20 cellular contexts compared by ENCODE assay signal in genomic region chr12:109741286-109741969, GRCh38. TPM values are rescaled to one million over a fixed set of nuclear protein-coding genes. Genes with fewer than 3 reads are reported as not detected.
DNase-seq lines count a peak whose midpoint lies in the region; ATAC-seq and TF ChIP-seq lines count a peak whose summit lies in the region.
"Had no signal": no experiment of that assay in that cellular context is flagged by ENCODE, and none has a peak within 500 bp of the region (broad histone marks: within the 10 kb centered on the region; RNA-seq: fewer than 3 reads in every experiment).

No MANE protein-coding gene starts in this region.

- ATAC-seq in activated naive CD8-positive, alpha-beta T cell treated with anti-CD3 and anti-CD28 coated beads, Interleukin-2, amount 10 ng/mL, durations not matched to agents 7 days and 5 days (ENCODE audit: low read depth) = no peak
- ATAC-seq in activated naive CD8-positive, alpha-beta T cell treated with anti-CD3 and anti-CD28 coated beads, Interleukin-2, amount 50 U/mL, for 24 hours = no peak
- ATAC-seq: natural killer cell, PC-3 had no signal

- TF ChIP-seq CTCF in tibial artery (IDR thresholded peaks at IDR 0.05) = no peak

- no peak overlapping the region for H3K27ac ChIP-seq in tibial artery
- H3K27ac ChIP-seq: heart right ventricle, SJSA1, thyroid gland had no signal

- H3K9me3 Mint-ChIP-seq in activated naive CD8-positive, alpha-beta T cell treated with anti-CD3 and anti-CD28 coated beads, Interleukin-2, amount 10 ng/mL, durations not matched to agents 7 days and 5 days = no peaks in the 10 kb centered on the region
- no peaks in the 10 kb centered on the region for H3K9me3 Mint-ChIP-seq in activated naive CD8-positive, alpha-beta T cell treated with anti-CD3 and anti-CD28 coated beads, Interleukin-2, amount 50 U/mL, for 24 hours
- H3K9me3 Mint-ChIP-seq: activated B cell treated with CpG ODN at 0.5 μM for 24 hours; CD4-positive, alpha-beta T cell; memory B cell; natural killer cell had no signal

- no peaks in the 10 kb centered on the region for H3K36me3 ChIP-seq in tibial artery
- H3K36me3 ChIP-seq: heart right ventricle, SJSA1, thyroid gland had no signal

- H3K4me3 ChIP-seq in tibial artery = no peak overlapping the region
- H3K4me3 ChIP-seq: heart right ventricle, SJSA1, thyroid gland had no signal

- peaks cover 9% of the 10 kb centered on the region for H3K27me3 Mint-ChIP-seq in activated naive CD8-positive, alpha-beta T cell treated with anti-CD3 and anti-CD28 coated beads, Interleukin-2, amount 10 ng/mL, durations not matched to agents 7 days and 5 days
- peaks cover 5% of the 10 kb centered on the region for H3K27me3 Mint-ChIP-seq in activated naive CD8-positive, alpha-beta T cell treated with anti-CD3 and anti-CD28 coated beads, Interleukin-2, amount 50 U/mL, for 24 hours

- no peaks in the 10 kb centered on the region for H3K9me3 ChIP-seq in tibial artery
- H3K9me3 ChIP-seq: heart right ventricle, SJSA1, thyroid gland had no signal

- in situ Hi-C loops in ACHN (cut with HindIII; ENCODE audit: low pct_ligation_motif_present, low pct_unique_long_range_greater_than_20kb, low sequenced_read_pairs) = no loop called here

- intact Hi-C loops in cardiac septum (cut with DNase I) = no loop called here
- intact Hi-C loops in tibial artery (cut with DNase I; ENCODE audit: low total_unique reads) = no loop called here

- no peak overlapping the region for H3K4me3 Mint-ChIP-seq in activated naive CD8-positive, alpha-beta T cell treated with anti-CD3 and anti-CD28 coated beads, Interleukin-2, amount 10 ng/mL, durations not matched to agents 7 days and 5 days
- no peak overlapping the region for H3K4me3 Mint-ChIP-seq in activated naive CD8-positive, alpha-beta T cell treated with anti-CD3 and anti-CD28 coated beads, Interleukin-2, amount 50 U/mL, for 24 hours
- H3K4me3 Mint-ChIP-seq: activated B cell treated with CpG ODN at 0.5 μM for 24 hours; CD4-positive, alpha-beta T cell; memory B cell; natural killer cell had no signal

- H3K27me3 ChIP-seq in tibial artery = peaks cover 0 to 47% of the 10 kb centered on the region in 2 donors
- H3K27me3 ChIP-seq: heart right ventricle, SJSA1, thyroid gland had no signal

- no peaks in the 10 kb centered on the region for H3K4me1 ChIP-seq in tibial artery
- H3K4me1 ChIP-seq: thyroid gland had no signal

- H3K4me1 Mint-ChIP-seq in activated naive CD8-positive, alpha-beta T cell treated with anti-CD3 and anti-CD28 coated beads, Interleukin-2, amount 10 ng/mL, durations not matched to agents 7 days and 5 days = no peaks in the 10 kb centered on the region
- H3K4me1 Mint-ChIP-seq in activated naive CD8-positive, alpha-beta T cell treated with anti-CD3 and anti-CD28 coated beads, Interleukin-2, amount 50 U/mL, for 24 hours = no peaks in the 10 kb centered on the region
- H3K4me1 Mint-ChIP-seq: activated B cell treated with CpG ODN at 0.5 μM for 24 hours, memory B cell, natural killer cell had no signal

- peak; percentile 19 for DNase-seq in activated naive CD8-positive, alpha-beta T cell treated with anti-CD3 and anti-CD28 coated beads, Interleukin-2, amount 10 ng/mL, durations not matched to agents 7 days and 5 days
- no peak for DNase-seq in activated naive CD8-positive, alpha-beta T cell treated with anti-CD3 and anti-CD28 coated beads, Interleukin-2, amount 50 U/mL, for 24 hours
- DNase-seq in cardiac septum (ENCODE audit: low spot score) (peak; percentile 51), mesenteric fat pad (ENCODE audit: low spot score) (peak; percentile 33), tibial artery (peak; percentile 11 to 44), NAMALWA (ENCODE audit: low spot score) (no peak), ACHN (no peak)
- no peak for DNase-seq in NK-92 treated with Interleukin-12 subunit alpha and Interleukin-12 subunit beta, amount 100 ng/mL, for 24 hours (lab: John Stamatoyannopoulos, UW)
- DNase-seq: activated B cell treated with CpG ODN at 0.5 μM for 24 hours, GDM1, natural killer cell, NCI-H1436 treated with DMSO at 0.1 percent for 48 hours, NCI-H774, PC-3, thyroid gland had no signal

- no peak overlapping the region for H3K27ac Mint-ChIP-seq in activated naive CD8-positive, alpha-beta T cell treated with anti-CD3 and anti-CD28 coated beads, Interleukin-2, amount 10 ng/mL, durations not matched to agents 7 days and 5 days
- no peak overlapping the region for H3K27ac Mint-ChIP-seq in activated naive CD8-positive, alpha-beta T cell treated with anti-CD3 and anti-CD28 coated beads, Interleukin-2, amount 50 U/mL, for 24 hours
- H3K27ac Mint-ChIP-seq: activated B cell treated with CpG ODN at 0.5 μM for 24 hours; CD4-positive, alpha-beta T cell; memory B cell; natural killer cell had no signal

- H3K36me3 Mint-ChIP-seq in activated naive CD8-positive, alpha-beta T cell treated with anti-CD3 and anti-CD28 coated beads, Interleukin-2, amount 10 ng/mL, durations not matched to agents 7 days and 5 days = no peaks in the 10 kb centered on the region
- no peaks in the 10 kb centered on the region for H3K36me3 Mint-ChIP-seq in activated naive CD8-positive, alpha-beta T cell treated with anti-CD3 and anti-CD28 coated beads, Interleukin-2, amount 50 U/mL, for 24 hours (ENCODE audit: low read depth)
- H3K36me3 Mint-ChIP-seq: memory B cell, natural killer cell had no signal

- POLR2A ChIA-PET in activated naive CD8-positive, alpha-beta T cell treated with anti-CD3 and anti-CD28 coated beads, Interleukin-2, amount 10 ng/mL, durations not matched to agents 7 days and 5 days (lab: Charles Lee) = no interaction called here

RNA-seq across cellular contexts. Expression of gene FAM222A, which starts 27.8 kb away (rescaled TPM):
- total RNA-seq in activated naive CD8-positive, alpha-beta T cell treated with anti-CD3 and anti-CD28 coated beads, Interleukin-2, amount 10 ng/mL, durations not matched to agents 7 days and 5 days = 1 to 10 TPM in 1 of 2 experiments, under 1 TPM in 1; 0.96 to 1.1 TPM
- total RNA-seq in cardiac septum = 7.8 TPM
- 2.7 TPM for total RNA-seq in mesenteric fat pad
- total RNA-seq: fibroblast of lung had no signal

Comparison
In these comparisons a context has a peak if more than half of its experiments do, and no peak if none do; other contexts are left out.
1. DNase-seq: peak in activated naive CD8-positive, alpha-beta T cell treated with anti-CD3 and anti-CD28 coated beads, Interleukin-2, amount 10 ng/mL, durations not matched to agents 7 days and 5 days (single experiment), cardiac septum (single experiment), mesenteric fat pad (single experiment) and tibial artery (2 of 2); none in activated naive CD8-positive, alpha-beta T cell treated with anti-CD3 and anti-CD28 coated beads, Interleukin-2, amount 50 U/mL, for 24 hours (single experiment), NAMALWA (single experiment), ACHN (single experiment) and NK-92 treated with Interleukin-12 subunit alpha and Interleukin-12 subunit beta, amount 100 ng/mL, for 24 hours (single experiment).